In the genomic region with DNA sequence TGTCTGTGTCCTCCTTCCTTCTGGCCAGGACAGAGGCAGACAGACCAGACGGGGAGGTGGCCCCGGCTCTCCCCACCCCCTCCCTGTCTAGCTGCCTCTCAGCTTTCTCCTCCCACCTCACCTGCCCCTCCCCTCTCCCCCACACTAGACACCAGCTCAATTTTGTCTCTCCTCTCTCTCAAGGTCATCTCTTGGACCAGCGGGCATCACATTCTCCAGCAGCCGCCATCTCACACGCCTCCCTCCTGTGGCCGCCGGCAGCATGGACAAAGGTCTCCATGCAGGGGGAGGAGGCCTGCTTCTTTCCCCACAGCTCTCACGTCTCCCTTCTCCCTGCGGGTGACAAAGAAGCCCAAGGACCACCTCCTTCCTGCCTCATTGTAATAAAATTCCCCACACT, we compare ENCODE assay signal across 1 cellular context.
TF ChIP-seq lines count a peak whose summit lies in the region.

No MANE protein-coding gene starts in this region.

TF ChIP-seq in IMR-90, 13 proteins besides CTCF, POLR2A, EP300 and RAD21 (continued from another document):
- TF ChIP-seq RFX5 (IDR thresholded peaks at IDR 0.05; ENCODE audit: low read depth, low read length): no peak
